ENCODE assay signal across 18 cellular contexts in genomic region chr2:78115291-78115690, GRCh38.
DNase-seq lines count a peak whose midpoint lies in the region; ATAC-seq, FAIRE-seq and TF ChIP-seq lines count a peak whose summit lies in the region.
"Had no signal": no experiment of that assay in that cellular context is flagged by ENCODE, and none has a peak within 500 bp of the region (broad histone marks: within the 10 kb centered on the region; RNA-seq: fewer than 3 reads in every experiment).

No MANE protein-coding gene starts in this region.

- no peaks in the 10 kb centered on the region for H3K36me3 Mint-ChIP-seq in neural progenitor cell
- H3K36me3 Mint-ChIP-seq: CD4-positive, alpha-beta memory T cell had no signal

- no peaks in the 10 kb centered on the region for H3K4me1 ChIP-seq in A549
- peaks cover 10% of the 10 kb centered on the region for H3K4me1 ChIP-seq in KMS-11 (ENCODE audit: low read depth, poor library complexity, severe bottlenecking)
- peaks cover 5% of the 10 kb centered on the region for H3K4me1 ChIP-seq in OCI-LY3 (ENCODE audit: low read length)
- no peaks in the 10 kb centered on the region for H3K4me1 ChIP-seq in neural progenitor cell

- DNase-seq in A549 (ENCODE audit: low read depth in 1 of 2, low spot score in 1 of 2) (no peak), neural progenitor cell (ENCODE audit: low spot score) (no peak)
- no peak for DNase-seq in activated effector memory CD4-positive, alpha-beta T cell treated with anti-CD3 and anti-CD28 coated beads, Interleukin-2, amount 50 U/mL, for 16 hours
- DNase-seq: 8988T; C1 segment of cervical spinal cord; Calu3; CD4-positive, alpha-beta memory T cell; COR-L47; DMS79 treated with DMSO at 0.1 percent for 48 hours; H9 had no signal

- WGBS in A549 (ENCODE audit: missing lambda C conversion rate) = 2% methylated on average over 3 of the region's 3 CpGs

- FAIRE-seq in A549 (lab: Jason Lieb, UNC) = peak; percentile 51
- FAIRE-seq: G401.6, GM18507 had no signal

- H3K27me3 ChIP-seq in KMS-11 (ENCODE audit: insufficient read depth, low read depth) = no peaks in the 10 kb centered on the region
- no peaks in the 10 kb centered on the region for H3K27me3 ChIP-seq in OCI-LY3 (ENCODE audit: low read depth, low read length)
- no peaks in the 10 kb centered on the region for H3K27me3 ChIP-seq in neural progenitor cell

- ATAC-seq in A549 (no peak), GM18505 (IDR thresholded peaks at IDR 0.05; ENCODE audit: unreplicated experiment) (no peak), HG03432 (IDR thresholded peaks at IDR 0.05; ENCODE audit: unreplicated experiment) (no peak)
- ATAC-seq: GM23338, HCT116 had no signal

- H4K20me1 ChIP-seq in KMS-11 (ENCODE audit: insufficient read depth) (no peaks in the 10 kb centered on the region), OCI-LY3 (ENCODE audit: insufficient read depth, low read length) (no peaks in the 10 kb centered on the region), neural progenitor cell (ENCODE audit: low read depth) (no peaks in the 10 kb centered on the region)

- TF ChIP-seq RAD21 in A549 (conservative IDR thresholded peaks at IDR 0.05 in 1 of 2, IDR thresholded peaks at IDR 0.05 in 1 of 2) = no peak

- no peaks in the 10 kb centered on the region for H3K4me1 Mint-ChIP-seq in neural progenitor cell
- H3K4me1 Mint-ChIP-seq: CD4-positive, alpha-beta memory T cell; GM23338; H9 had no signal

- no peak overlapping the region for H3K27ac Mint-ChIP-seq in neural progenitor cell
- H3K27ac Mint-ChIP-seq: CD4-positive, alpha-beta memory T cell; GM23338; H9 had no signal

- H2AFZ ChIP-seq in KMS-11 (ENCODE audit: low read depth) (peak overlapping the region; percentile 52; the same call in 1 of the 2 replicates), OCI-LY3 (ENCODE audit: low read depth, low read length) (no peak overlapping the region), neural progenitor cell (replicated peaks) (peak overlapping the region; percentile 5)
- H2AFZ ChIP-seq: GM23338 had no signal

- TF ChIP-seq CTCF in A549 (IDR thresholded peaks at IDR 0.05) (no peak), KMS-11 (conservative IDR thresholded peaks at IDR 0.05; ENCODE audit: low read depth, low read length) (no peak), OCI-LY3 (IDR thresholded peaks at IDR 0.05; ENCODE audit: low read depth, low read length) (no peak), neural progenitor cell (IDR thresholded peaks at IDR 0.05) (no peak)

- no peak for TF ChIP-seq EP300 in A549 (IDR thresholded peaks at IDR 0.05)

- H3K9ac ChIP-seq in KMS-11 = no peak overlapping the region
- no peak overlapping the region for H3K9ac ChIP-seq in OCI-LY3 (ENCODE audit: low read length)
- no peak overlapping the region for H3K9ac ChIP-seq in neural progenitor cell

- no peak for TF ChIP-seq POLR2A in A549 (IDR thresholded peaks at IDR 0.05; ENCODE audit: low read length)
- no peak for TF ChIP-seq POLR2A in GM18505 (IDR thresholded peaks at IDR 0.05; ENCODE audit: borderline replicate concordance, extremely low read depth, insufficient read depth, insufficient read length)

- no peaks in the 10 kb centered on the region for H3K9me3 Mint-ChIP-seq in neural progenitor cell
- H3K9me3 Mint-ChIP-seq: GM23338, H9 had no signal

- no peaks in the 10 kb centered on the region for H3K27me3 Mint-ChIP-seq in neural progenitor cell (ENCODE audit: insufficient read depth, low read depth)
- H3K27me3 Mint-ChIP-seq: CD4-positive, alpha-beta memory T cell had no signal

- no peaks in the 10 kb centered on the region for H3F3A ChIP-seq in neural progenitor cell (ENCODE audit: low read depth)

- H3K4me3 ChIP-seq in A549 (no peak overlapping the region), KMS-11 (IDR thresholded peaks at IDR 0.05; ENCODE audit: insufficient read depth, low read depth, low read length) (no peak overlapping the region), OCI-LY3 (ENCODE audit: low read length) (0 out of 2 replicates have a peak overlapping the region, but pooled peaks have one; percentile 12), neural progenitor cell (no peak overlapping the region)
- H3K4me3 ChIP-seq: GM23338 had no signal

- H3K36me3 ChIP-seq in KMS-11 (ENCODE audit: insufficient read depth) (no peaks in the 10 kb centered on the region), OCI-LY3 (replicated peaks; ENCODE audit: low read depth, low read length) (no peaks in the 10 kb centered on the region), neural progenitor cell (no peaks in the 10 kb centered on the region)

- no peak overlapping the region for H3K4me2 ChIP-seq in A549
- peak overlapping the region; percentile 31 for H3K4me2 ChIP-seq in KMS-11
- peak overlapping the region; percentile 46 for H3K4me2 ChIP-seq in OCI-LY3 (ENCODE audit: low read length)
- H3K4me2 ChIP-seq in neural progenitor cell = no peak overlapping the region
- H3K4me2 ChIP-seq: GM23338 had no signal

- POLR2A ChIA-PET in A549 (lab: Yijun Ruan, JAX) = no interaction called here

- no peaks in the 10 kb centered on the region for H3K9me3 ChIP-seq in A549
- no peaks in the 10 kb centered on the region for H3K9me3 ChIP-seq in OCI-LY3 (ENCODE audit: insufficient read depth, low read length)
- no peaks in the 10 kb centered on the region for H3K9me3 ChIP-seq in neural progenitor cell (ENCODE audit: low read depth)

- no peaks in the 10 kb centered on the region for H3K79me2 ChIP-seq in KMS-11 (ENCODE audit: insufficient read depth, low read depth)
- H3K79me2 ChIP-seq in OCI-LY3 (ENCODE audit: low read length) = no peaks in the 10 kb centered on the region
- no peaks in the 10 kb centered on the region for H3K79me2 ChIP-seq in neural progenitor cell (ENCODE audit: low read depth)

- no peak overlapping the region for H3K4me3 Mint-ChIP-seq in neural progenitor cell
- H3K4me3 Mint-ChIP-seq: CD4-positive, alpha-beta memory T cell; GM23338; H9 had no signal

- CTCF ChIA-PET in A549 (lab: Yijun Ruan, JAX) = no interaction called here

- H3K27ac ChIP-seq in A549 (no peak overlapping the region), KMS-11 (no peak overlapping the region), OCI-LY3 (ENCODE audit: low read length) (no peak overlapping the region), neural progenitor cell (no peak overlapping the region)

TF ChIP-seq in A549, 52 proteins besides CTCF, POLR2A, EP300 and RAD21 (continues in another document):
- TF ChIP-seq ATOH8 (CRISPR knock-in tag; IDR thresholded peaks at IDR 0.05; ENCODE audit: low read depth) (no peak), ZC3H11A (IDR thresholded peaks at IDR 0.05) (no peak), BCL3 (IDR thresholded peaks at IDR 0.05) (no peak), JUN (IDR thresholded peaks at IDR 0.05) (no peak), MAFK (IDR thresholded peaks at IDR 0.05; ENCODE audit: partially characterized antibody) (no peak), USF2 (IDR thresholded peaks at IDR 0.05) (no peak), MAZ (IDR thresholded peaks at IDR 0.05; ENCODE audit: borderline replicate concordance, low read depth, low read length) (no peak), REST (IDR thresholded peaks at IDR 0.05) (no peak), FOSL2 (IDR thresholded peaks at IDR 0.05) (no peak), FOSL2 (CRISPR knock-in tag; IDR thresholded peaks at IDR 0.05) (no peak), ZSCAN20 (CRISPR knock-in tag; IDR thresholded peaks at IDR 0.05) (no peak), NR3C1 (IDR thresholded peaks at IDR 0.05) (no peak)

Comparison
In these comparisons a context has a peak if more than half of its experiments do, and no peak if none do; other contexts are left out.
1. H3K4me2 ChIP-seq: peak in KMS-11 (single experiment) and OCI-LY3 (single experiment); none in A549 (single experiment) and neural progenitor cell (single experiment).